In genomic region chr5:181259283-181259682, GRCh38 we compare ENCODE assay signal across 9 cellular contexts. TPM values are rescaled to one million over a fixed set of nuclear protein-coding genes. Genes with fewer than 3 reads are reported as not detected.
DNase-seq lines count a peak whose midpoint lies in the region; ATAC-seq and TF ChIP-seq lines count a peak whose summit lies in the region.
"Had no signal": no experiment of that assay in that cellular context is flagged by ENCODE, and none has a peak within 500 bp of the region (broad histone marks: within the 10 kb centered on the region; RNA-seq: fewer than 3 reads in every experiment).

No MANE protein-coding gene starts in this region.

- peak overlapping the region; percentile 79 for H3K4me3 ChIP-seq in GM12864 (ENCODE audit: low read depth, low read length)
- H3K4me3 ChIP-seq in SJSA1, result peak overlapping the region; percentile 84
- peak overlapping the region; percentile 71 for H3K4me3 ChIP-seq in fibroblast of mammary gland (ENCODE audit: control insufficient read depth, low read depth, low read length)
- H3K4me3 ChIP-seq in gastrocnemius medialis, result peak overlapping the region; percentile 88 to 100 (median 94)

- ATAC-seq in gastrocnemius medialis, result no peak

- peaks cover 74% of the 10 kb centered on the region for H3K36me3 ChIP-seq in SJSA1
- H3K36me3 ChIP-seq in gastrocnemius medialis, result peaks cover 0 to 10% of the 10 kb centered on the region in 2 donors

- H3K27me3 ChIP-seq in SJSA1 (replicated peaks), result no peaks in the 10 kb centered on the region
- H3K27me3 ChIP-seq in gastrocnemius medialis, result no peaks in the 10 kb centered on the region

- TF ChIP-seq POLR2A in gastrocnemius medialis (IDR thresholded peaks at IDR 0.05), result no peak

- in situ Hi-C loops in gastrocnemius medialis (cut with MboI; ENCODE audit: low sequenced_read_pairs in 4 of 4), result no loop called here
- in situ Hi-C loops in GM13976 (cut with MboI; ENCODE audit: low sequenced_read_pairs, unreplicated experiment), result no loop called here

- DNase-seq in GM12864 (ENCODE audit: low read depth) (no peak), SJSA1 (ENCODE audit: low read depth in 1 of 2, low spot score in 2 of 2) (peak in 1 of 2 experiments; percentile 26), fibroblast of mammary gland (ENCODE audit: low read depth) (no peak), gastrocnemius medialis (no peak), KG1 (lab: John Stamatoyannopoulos, UW) (no peak), GM13976 (ENCODE audit: low spot score) (no peak), NAMALWA (ENCODE audit: low spot score) (no peak), activated gamma-delta T cell (lab: John Stamatoyannopoulos, UW) (no peak)
- DNase-seq: effector CD8-positive, alpha-beta T cell had no signal

- H3K27ac ChIP-seq in SJSA1 (no peak overlapping the region), gastrocnemius medialis (peak overlapping the region; percentile 95 to 100 (median 99))

- intact Hi-C loops in gastrocnemius medialis (cut with DNase I; ENCODE audit: low total_unique reads), result no loop called here

- H3K4me1 ChIP-seq in SJSA1 (replicated peaks) (peaks cover 30% of the 10 kb centered on the region), gastrocnemius medialis (peaks cover 61 to 74% of the 10 kb centered on the region in 2 donors)

- TF ChIP-seq CTCF in GM12864 (IDR thresholded peaks at IDR 0.05; ENCODE audit: low read depth, low read length, missing control alignments) (no peak), fibroblast of mammary gland (conservative IDR thresholded peaks at IDR 0.05; ENCODE audit: control insufficient read depth, insufficient read depth, low read depth, low read length) (no peak), gastrocnemius medialis (IDR thresholded peaks at IDR 0.05 in 4 of 5, conservative IDR thresholded peaks at IDR 0.05 in 1 of 5) (no peak), GM13976 (IDR thresholded peaks at IDR 0.05; ENCODE audit: borderline replicate concordance, control extremely low read depth, extremely low read depth, insufficient read depth, missing control alignments) (no peak)

- H3K9me3 ChIP-seq in SJSA1 (replicated peaks) (no peaks in the 10 kb centered on the region; the same call in 1 of the 2 replicates), gastrocnemius medialis (no peaks in the 10 kb centered on the region)

RNA-seq across cellular contexts. Expression of gene TRIM52, which starts 1.7 kb away (rescaled TPM):
- total RNA-seq in SJSA1 (2014; rRNA removed; shearing (Covaris generic)), result 2.4 and 5.2 TPM in 2 replicates
- total RNA-seq in gastrocnemius medialis, result 1 to 10 TPM; 1.3 to 4.9 (median 3.4) TPM

RNA-seq across cellular contexts. Expression of gene RACK1, which starts 15.6 kb away (rescaled TPM):
- 2,705 and 2,892 TPM in 2 replicates for total RNA-seq in SJSA1 (2014; rRNA removed; shearing (Covaris generic))
- total RNA-seq in gastrocnemius medialis, result 1,000 to 10,000 TPM; 1,697 to 2,187 (median 1,957) TPM

RNA-seq across cellular contexts. Expression of gene TRIM41, which starts 36.2 kb away (rescaled TPM):
- total RNA-seq in SJSA1 (2014; rRNA removed; shearing (Covaris generic)), result 10.6 and 14.0 TPM in 2 replicates
- total RNA-seq in gastrocnemius medialis, result 10 to 100 TPM; 15.6 to 23.5 (median 21.6) TPM

RNA-seq across cellular contexts. Expression of gene TRIM7, which starts 54.3 kb away (rescaled TPM):
- 28.0 and 45.2 TPM in 2 replicates for total RNA-seq in SJSA1 (2014; rRNA removed; shearing (Covaris generic))
- 10 to 100 TPM; 27.9 to 58.4 (median 47.1) TPM for total RNA-seq in gastrocnemius medialis
